8 cellular contexts compared by ENCODE assay signal in the genomic region with DNA sequence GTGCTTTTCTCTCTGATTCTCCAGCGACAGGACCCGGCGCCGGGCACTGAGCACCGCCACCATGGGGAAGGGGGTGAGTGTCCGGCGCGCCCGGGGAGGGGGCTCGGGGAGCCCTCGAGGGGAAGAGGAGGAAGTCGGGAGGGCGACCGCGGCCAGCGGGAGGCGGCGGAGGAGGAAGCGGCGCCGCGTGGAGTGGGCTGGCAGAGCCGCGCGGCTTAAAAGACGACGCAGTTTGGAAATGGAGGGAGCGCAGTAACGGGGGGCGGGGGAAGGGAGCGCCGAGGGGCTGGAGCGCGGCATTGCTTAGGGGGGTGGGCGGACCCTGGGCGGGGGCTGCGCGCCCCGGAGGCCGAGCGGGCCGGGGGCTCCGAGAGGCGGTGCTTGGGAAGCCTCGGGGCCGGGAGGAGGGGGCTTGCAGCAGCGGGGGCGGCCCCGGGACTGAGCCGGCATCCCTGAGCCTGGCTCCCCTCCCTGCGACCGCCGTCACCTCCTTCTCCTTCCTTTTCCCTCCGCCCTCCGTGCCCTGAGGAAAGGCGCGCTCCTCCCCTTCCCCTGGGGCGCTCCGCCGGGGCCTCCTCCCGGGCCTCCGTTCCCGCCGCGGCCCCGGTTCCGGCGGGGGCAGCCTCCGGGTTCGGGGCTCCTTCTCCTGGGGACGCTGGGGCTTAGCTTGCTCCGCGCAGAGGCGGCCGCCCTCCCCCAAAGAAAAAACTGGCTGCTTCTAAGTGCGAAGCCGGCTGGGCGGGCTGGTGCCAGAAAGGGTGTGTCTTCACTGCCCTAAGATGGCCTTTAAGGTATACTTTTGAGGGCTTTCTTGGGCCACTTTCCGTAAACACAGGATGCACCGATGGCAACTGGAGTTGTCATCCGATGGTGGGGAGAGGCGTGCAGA. TPM values are rescaled to one million over a fixed set of nuclear protein-coding genes. Genes with fewer than 3 reads are reported as not detected.
DNase-seq lines count a peak whose midpoint lies in the region; ATAC-seq and TF ChIP-seq lines count a peak whose summit lies in the region.

No MANE protein-coding gene starts in this region.

- H3K4me3 ChIP-seq in coronary artery (peak overlapping the region; percentile 98), liver (ENCODE audit: low read depth in 1 of 3, low read length in 3 of 3) (peak overlapping the region; percentile 54 to 97 (median 64))

- peak; percentile 7 for ATAC-seq in GM21737 (IDR thresholded peaks at IDR 0.05; ENCODE audit: unreplicated experiment)

- DNase-seq in COLO668 (lab: John Stamatoyannopoulos, UW; ENCODE audit: unreplicated experiment) (peak; percentile 71), NCI-H1105 treated with DMSO at 0.1 percent for 48 hours (lab: John Stamatoyannopoulos, UW) (peak; percentile 48), coronary artery (ENCODE audit: low spot score) (peak; percentile 88), GOT3 (lab: John Stamatoyannopoulos, UW) (no peak)
- peak; percentile 41 for DNase-seq in activated CD4-positive, alpha-beta T cell treated with anti-CD3 and anti-CD28 coated beads for 1 hour
- peak; percentile 59 for DNase-seq in stimulated activated CD4-positive, alpha-beta T cell treated with anti-CD3 and anti-CD28 coated beads, Interleukin-4, amount 100 ng/mL, for 24 hours

- peaks cover 11 to 52% (median 45%) of the 10 kb centered on the region in 4 donors for H3K4me1 ChIP-seq in liver (ENCODE audit: control insufficient read depth in 4 of 4, insufficient read depth in 4 of 4, low read length in 3 of 4)

- TF ChIP-seq CTCF in coronary artery (IDR thresholded peaks at IDR 0.05) = no peak
- TF ChIP-seq CTCF in liver (IDR thresholded peaks at IDR 0.05; ENCODE audit: low read depth, low read length, missing input control) = no peak

- no peak for TF ChIP-seq RAD21 in liver (IDR thresholded peaks at IDR 0.05)

- no peaks in the 10 kb centered on the region for H3K36me3 ChIP-seq in liver (ENCODE audit: control insufficient read depth in 4 of 4, insufficient read depth in 3 of 4, low read depth in 1 of 4, low read length in 3 of 4)

- peak overlapping the region; percentile 30 to 64 for H3K9ac ChIP-seq in liver (ENCODE audit: low read depth in 1 of 2, low read length in 2 of 2)

- 1% methylated on average over 82 of the region's 82 CpGs for WGBS in liver

- no peaks in the 10 kb centered on the region for H3K9me3 ChIP-seq in liver (ENCODE audit: control insufficient read depth in 4 of 4, low read length in 3 of 4)

- H3K27ac ChIP-seq in coronary artery (peak overlapping the region; percentile 92 to 98), liver (ENCODE audit: low read depth in 1 of 2, low read length in 2 of 2) (peak overlapping the region; percentile 78 to 88)

- no peaks in the 10 kb centered on the region for H3K27me3 ChIP-seq in liver (ENCODE audit: control insufficient read depth in 4 of 4, insufficient read depth in 4 of 4, low read length in 3 of 4)

TF ChIP-seq in liver, 16 proteins besides CTCF, POLR2A, EP300 and RAD21:
- no peak for TF ChIP-seq GABPA (IDR thresholded peaks at IDR 0.05 in 1 of 2, conservative IDR thresholded peaks at IDR 0.05 in 1 of 2)
- no peak for TF ChIP-seq YY1 (IDR thresholded peaks at IDR 0.05)
- no peak for TF ChIP-seq ZBTB33 (IDR thresholded peaks at IDR 0.05)
- no peak for TF ChIP-seq TAF1 (conservative IDR thresholded peaks at IDR 0.05)
- TF ChIP-seq, protein P1, sequence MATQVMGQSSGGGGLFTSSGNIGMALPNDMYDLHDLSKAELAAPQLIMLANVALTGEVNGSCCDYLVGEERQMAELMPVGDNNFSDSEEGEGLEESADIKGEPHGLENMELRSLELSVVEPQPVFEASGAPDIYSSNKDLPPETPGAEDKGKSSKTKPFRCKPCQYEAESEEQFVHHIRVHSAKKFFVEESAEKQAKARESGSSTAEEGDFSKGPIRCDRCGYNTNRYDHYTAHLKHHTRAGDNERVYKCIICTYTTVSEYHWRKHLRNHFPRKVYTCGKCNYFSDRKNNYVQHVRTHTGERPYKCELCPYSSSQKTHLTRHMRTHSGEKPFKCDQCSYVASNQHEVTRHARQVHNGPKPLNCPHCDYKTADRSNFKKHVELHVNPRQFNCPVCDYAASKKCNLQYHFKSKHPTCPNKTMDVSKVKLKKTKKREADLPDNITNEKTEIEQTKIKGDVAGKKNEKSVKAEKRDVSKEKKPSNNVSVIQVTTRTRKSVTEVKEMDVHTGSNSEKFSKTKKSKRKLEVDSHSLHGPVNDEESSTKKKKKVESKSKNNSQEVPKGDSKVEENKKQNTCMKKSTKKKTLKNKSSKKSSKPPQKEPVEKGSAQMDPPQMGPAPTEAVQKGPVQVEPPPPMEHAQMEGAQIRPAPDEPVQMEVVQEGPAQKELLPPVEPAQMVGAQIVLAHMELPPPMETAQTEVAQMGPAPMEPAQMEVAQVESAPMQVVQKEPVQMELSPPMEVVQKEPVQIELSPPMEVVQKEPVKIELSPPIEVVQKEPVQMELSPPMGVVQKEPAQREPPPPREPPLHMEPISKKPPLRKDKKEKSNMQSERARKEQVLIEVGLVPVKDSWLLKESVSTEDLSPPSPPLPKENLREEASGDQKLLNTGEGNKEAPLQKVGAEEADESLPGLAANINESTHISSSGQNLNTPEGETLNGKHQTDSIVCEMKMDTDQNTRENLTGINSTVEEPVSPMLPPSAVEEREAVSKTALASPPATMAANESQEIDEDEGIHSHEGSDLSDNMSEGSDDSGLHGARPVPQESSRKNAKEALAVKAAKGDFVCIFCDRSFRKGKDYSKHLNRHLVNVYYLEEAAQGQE (IDR thresholded peaks at IDR 0.05) = no peak
- no peak for TF ChIP-seq EGR1 (IDR thresholded peaks at IDR 0.05; ENCODE audit: low read depth in 2 of 2)
- TF ChIP-seq RXRA (IDR thresholded peaks at IDR 0.05) = no peak
- no peak for TF ChIP-seq HNF4A (conservative IDR thresholded peaks at IDR 0.05)
- TF ChIP-seq NR2F2 (IDR thresholded peaks at IDR 0.05) = no peak
- TF ChIP-seq FOXA2 (IDR thresholded peaks at IDR 0.05) = no peak
- TF ChIP-seq MAX (IDR thresholded peaks at IDR 0.05) = no peak
- no peak for TF ChIP-seq HNF4G (IDR thresholded peaks at IDR 0.05)
- TF ChIP-seq ATF3 (IDR thresholded peaks at IDR 0.05) = no peak
- no peak for TF ChIP-seq SP1 (IDR thresholded peaks at IDR 0.05)

RNA-seq across cellular contexts. Expression of gene ATP1A1, which starts 0.7 kb away (rescaled TPM):
- 100 to 1,000 TPM in 1 of 2 donors, 10 to 100 TPM in 1; 80.8 to 128 TPM for total RNA-seq in liver
- polyA plus RNA-seq in liver = 10 to 100 TPM; 68.6 to 84.5 TPM
